4 cellular contexts compared by ENCODE assay signal in the genomic region with DNA sequence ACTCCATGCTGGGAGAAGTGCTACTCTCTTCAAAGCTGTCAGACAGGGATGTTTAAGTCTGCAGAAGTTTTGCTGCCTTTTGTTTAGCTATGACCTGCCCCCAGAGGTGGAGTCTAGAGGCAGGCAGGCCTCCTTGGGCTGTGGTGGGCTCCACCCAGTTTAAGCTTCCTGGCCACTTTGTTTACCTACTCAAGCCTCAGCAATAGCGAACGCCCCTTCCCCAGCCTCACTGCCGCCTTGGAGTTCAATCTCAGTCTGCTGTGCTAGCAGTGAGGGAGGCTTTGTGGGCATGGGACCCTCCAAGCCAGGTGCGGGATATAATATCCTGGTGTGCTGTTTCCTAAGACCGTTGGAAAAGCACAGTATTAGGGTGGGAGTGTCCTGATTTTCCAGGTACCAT.
DNase-seq lines count a peak whose midpoint lies in the region; FAIRE-seq and TF ChIP-seq lines count a peak whose summit lies in the region.
"Not testable (repeated sequence)": the region's sequence is repeated elsewhere in the genome, so short reads cannot be mapped to it uniquely, and the experiment has no call there.

No MANE protein-coding gene starts in this region.

- not testable (repeated sequence) for H3K36me3 Mint-ChIP-seq in chondrocyte (ENCODE audit: low read depth); osteocyte (ENCODE audit: unreplicated experiment)

- DNase-seq in chondrocyte (ENCODE audit: low spot score) (peak; percentile 62), kidney (peak; percentile 22), osteocyte (ENCODE audit: extremely low spot score, unreplicated experiment) (peak; percentile 72), sigmoid colon (peak; percentile 10)

- TF ChIP-seq POLR2A in sigmoid colon (IDR thresholded peaks at IDR 0.05): not testable (repeated sequence)

- not testable (repeated sequence) for FAIRE-seq in kidney (lab: Jason Lieb, UNC)

- H3K4me1 ChIP-seq in kidney (ENCODE audit: control insufficient read depth in 1 of 2, insufficient read depth in 1 of 2, low read depth in 1 of 2, low read length in 2 of 2); sigmoid colon: not testable (repeated sequence)

- H3K9me3 Mint-ChIP-seq in chondrocyte (ENCODE audit: low read depth); osteocyte (ENCODE audit: unreplicated experiment): not testable (repeated sequence)

- not testable (repeated sequence) for TF ChIP-seq EP300 in sigmoid colon (IDR thresholded peaks at IDR 0.05)

- H3K9me3 ChIP-seq in kidney (ENCODE audit: control insufficient read depth in 1 of 2, low read length in 2 of 2); sigmoid colon: not testable (repeated sequence)

- intact Hi-C loops in kidney (cut with DNase I); sigmoid colon (cut with DNase I): not testable (repeated sequence)

- H3K4me1 Mint-ChIP-seq in chondrocyte (ENCODE audit: low read depth); osteocyte (ENCODE audit: unreplicated experiment): not testable (repeated sequence)

- not testable (repeated sequence) for H3K4me3 Mint-ChIP-seq in chondrocyte (ENCODE audit: unreplicated experiment); osteocyte (ENCODE audit: unreplicated experiment)

- TF ChIP-seq CTCF in chondrocyte (IDR thresholded peaks at IDR 0.05); kidney (IDR thresholded peaks at IDR 0.05; ENCODE audit: borderline replicate concordance, extremely low read depth, insufficient read depth); osteocyte (IDR thresholded peaks at IDR 0.05); sigmoid colon (IDR thresholded peaks at IDR 0.05): not testable (repeated sequence)

- H3K27me3 ChIP-seq in sigmoid colon: not testable (repeated sequence)

- not testable (repeated sequence) for H3K27ac Mint-ChIP-seq in chondrocyte (ENCODE audit: unreplicated experiment); osteocyte (ENCODE audit: unreplicated experiment)

- not testable (repeated sequence) for H3K27ac ChIP-seq in kidney (ENCODE audit: low read depth in 2 of 2, low read length in 2 of 2); sigmoid colon

- H3K4me3 ChIP-seq in kidney (ENCODE audit: low read length in 2 of 2); sigmoid colon: not testable (repeated sequence)

- H3K36me3 ChIP-seq in kidney (ENCODE audit: control insufficient read depth in 1 of 2, insufficient read depth in 2 of 2, low read length in 2 of 2); sigmoid colon: not testable (repeated sequence)

- not testable (repeated sequence) for H3K9ac ChIP-seq in kidney (ENCODE audit: low read length in 2 of 2)

- not testable (repeated sequence) for H3K27me3 Mint-ChIP-seq in chondrocyte (ENCODE audit: low read depth); osteocyte (ENCODE audit: unreplicated experiment)

- 83 to 85% methylated on average over 5 of the region's 5 CpGs for WGBS in sigmoid colon, 2 donors

Comparison
In these comparisons a context has a peak if more than half of its experiments do, and no peak if none do; other contexts are left out.
1. DNase-seq: peak in every context shown above with its lines; median percentile 72 in osteocyte; 62 in chondrocyte; 22 in kidney; 10 in sigmoid colon.